13 cellular contexts compared by ENCODE assay signal in genomic region chr2:66888791-66889631, GRCh38.
DNase-seq lines count a peak whose midpoint lies in the region; ATAC-seq and TF ChIP-seq lines count a peak whose summit lies in the region.
"Had no signal": no experiment of that assay in that cellular context is flagged by ENCODE, and none has a peak within 500 bp of the region (broad histone marks: within the 10 kb centered on the region; RNA-seq: fewer than 3 reads in every experiment).

No MANE protein-coding gene starts in this region.

- no peaks in the 10 kb centered on the region for H3F3A ChIP-seq in GM23338 (replicated peaks; ENCODE audit: low read depth)

- intact Hi-C loops in left ventricle myocardium superior (cut with micrococcal nuclease), result no loop called here

- no peaks in the 10 kb centered on the region for H3K79me2 ChIP-seq in GM23338 (replicated peaks; ENCODE audit: insufficient read depth)

- no peak overlapping the region for H3K4me3 Mint-ChIP-seq in GM23338
- H3K4me3 Mint-ChIP-seq: activated CD4-positive, alpha-beta T cell treated with anti-CD3 and anti-CD28 coated beads for 36 hours; memory B cell; stimulated activated memory B cell treated with anti-CD40 and anti-IgM and Interleukin-4, amounts not matched to agents 10 μg/mL and 1 μg/mL and 100 μg/mL, for 72 hours had no signal

- peaks cover 3% of the 10 kb centered on the region; the same call in 2 of the 3 replicates for H3K9me3 Mint-ChIP-seq in GM23338

- H3K4me3 ChIP-seq in GM23338 (no peak overlapping the region), skeletal muscle satellite cell (ENCODE audit: low read length) (peak overlapping the region; percentile 19)
- H3K4me3 ChIP-seq: SJCRH30 had no signal

- H3K27me3 Mint-ChIP-seq in GM23338 (ENCODE audit: insufficient read depth, low read depth, poor library complexity), result no peaks in the 10 kb centered on the region
- H3K27me3 Mint-ChIP-seq: activated CD4-positive, alpha-beta T cell treated with anti-CD3 and anti-CD28 coated beads for 36 hours; memory B cell; stimulated activated memory B cell treated with anti-CD40 and anti-IgM and Interleukin-4, amounts not matched to agents 10 μg/mL and 1 μg/mL and 100 μg/mL, for 72 hours had no signal

- no peaks in the 10 kb centered on the region for H3K27me3 ChIP-seq in GM23338 (ENCODE audit: insufficient read depth)
- H3K27me3 ChIP-seq in skeletal muscle satellite cell (ENCODE audit: control insufficient read depth, insufficient read depth, low read length), result no peaks in the 10 kb centered on the region
- H3K27me3 ChIP-seq: SJCRH30 had no signal

- H3K27ac ChIP-seq in GM23338 (ENCODE audit: low read depth), result no peak overlapping the region
- H3K27ac ChIP-seq: SJCRH30 had no signal

- 0 out of 2 replicates have a peak overlapping the region, but pooled peaks have one; percentile 0 for H2AFZ ChIP-seq in GM23338

- H3K9ac ChIP-seq in skeletal muscle satellite cell (ENCODE audit: low read depth, low read length), result peak overlapping the region; percentile 46

- H3K4me2 ChIP-seq in GM23338, result no peak overlapping the region
- H3K4me2 ChIP-seq in skeletal muscle satellite cell (ENCODE audit: low read length), result peak overlapping the region; percentile 46

- H3K9me3 ChIP-seq in skeletal muscle satellite cell (replicated peaks; ENCODE audit: low read length), result no peaks in the 10 kb centered on the region
- H3K9me3 ChIP-seq: SJCRH30 had no signal

- ATAC-seq in GM23338, result no peak
- peak; percentile 68 for ATAC-seq in left ventricle myocardium superior
- no peak for ATAC-seq in HG03039 (IDR thresholded peaks at IDR 0.05; ENCODE audit: unreplicated experiment)
- ATAC-seq: activated CD4-positive, alpha-beta T cell treated with anti-CD3 and anti-CD28 coated beads for 36 hours; stimulated activated memory B cell treated with anti-CD40 and anti-IgM and Interleukin-4, amounts not matched to agents 10 μg/mL and 1 μg/mL and 100 μg/mL, for 72 hours had no signal

- H3K4me1 ChIP-seq in GM23338 (ENCODE audit: insufficient read depth), result no peaks in the 10 kb centered on the region
- peaks cover 24% of the 10 kb centered on the region for H3K4me1 ChIP-seq in skeletal muscle satellite cell (ENCODE audit: control insufficient read depth, insufficient read depth, low read length)
- H3K4me1 ChIP-seq: SJCRH30 had no signal

- H3K36me3 ChIP-seq in GM23338 (ENCODE audit: insufficient read depth) (no peaks in the 10 kb centered on the region), skeletal muscle satellite cell (ENCODE audit: insufficient read depth, low read length) (no peaks in the 10 kb centered on the region)
- H3K36me3 ChIP-seq: SJCRH30 had no signal

- no peak for DNase-seq in GM23338 (ENCODE audit: low spot score)
- DNase-seq in amniotic epithelial cell (ENCODE audit: low read depth), result peak; percentile 99
- no peak for DNase-seq in left ventricle myocardium superior
- no peak for DNase-seq in DMS114 treated with DMSO at 0.1 percent for 48 hours (lab: John Stamatoyannopoulos, UW; ENCODE audit: unreplicated experiment)
- DNase-seq in kidney glomerular epithelial cell (lab: John Stamatoyannopoulos, UW), result no peak
- no peak for DNase-seq in NCI-H1105 (lab: John Stamatoyannopoulos, UW)
- DNase-seq: activated CD4-positive, alpha-beta T cell treated with anti-CD3 and anti-CD28 coated beads for 36 hours; activated naive CD4-positive, alpha-beta T cell treated with anti-CD3 and anti-CD28 coated beads, Interleukin-2, amount 50 U/mL, for 16 hours; SJCRH30 had no signal

- no peak for TF ChIP-seq CTCF in GM23338 (conservative IDR thresholded peaks at IDR 0.05; ENCODE audit: low read depth in 2 of 2)

- peaks cover 4% of the 10 kb centered on the region; the same call in 1 of the 2 replicates for H3K9me2 ChIP-seq in GM23338 (ENCODE audit: insufficient read depth)

- H3K4me1 Mint-ChIP-seq in GM23338, result no peaks in the 10 kb centered on the region
- H3K4me1 Mint-ChIP-seq: activated CD4-positive, alpha-beta T cell treated with anti-CD3 and anti-CD28 coated beads for 36 hours; memory B cell; stimulated activated memory B cell treated with anti-CD40 and anti-IgM and Interleukin-4, amounts not matched to agents 10 μg/mL and 1 μg/mL and 100 μg/mL, for 72 hours had no signal

- H4K20me1 ChIP-seq in GM23338 (replicated peaks; ENCODE audit: insufficient read depth), result no peaks in the 10 kb centered on the region

- no peaks in the 10 kb centered on the region for H3K36me3 Mint-ChIP-seq in GM23338 (ENCODE audit: low read depth)
- H3K36me3 Mint-ChIP-seq: stimulated activated memory B cell treated with anti-CD40 and anti-IgM and Interleukin-4, amounts not matched to agents 10 μg/mL and 1 μg/mL and 100 μg/mL, for 72 hours had no signal

- H3K27ac Mint-ChIP-seq in GM23338, result no peak overlapping the region
- H3K27ac Mint-ChIP-seq: activated CD4-positive, alpha-beta T cell treated with anti-CD3 and anti-CD28 coated beads for 36 hours; memory B cell; stimulated activated memory B cell treated with anti-CD40 and anti-IgM and Interleukin-4, amounts not matched to agents 10 μg/mL and 1 μg/mL and 100 μg/mL, for 72 hours had no signal

TF ChIP-seq in GM23338, 12 proteins besides CTCF, POLR2A, EP300 and RAD21 (continues in another document):
- no peak for TF ChIP-seq NANOG (IDR thresholded peaks at IDR 0.05; ENCODE audit: borderline replicate concordance)
- TF ChIP-seq CREB1 (CRISPR knock-in tag; IDR thresholded peaks at IDR 0.05; ENCODE audit: low read depth), result no peak
- TF ChIP-seq, protein P1, sequence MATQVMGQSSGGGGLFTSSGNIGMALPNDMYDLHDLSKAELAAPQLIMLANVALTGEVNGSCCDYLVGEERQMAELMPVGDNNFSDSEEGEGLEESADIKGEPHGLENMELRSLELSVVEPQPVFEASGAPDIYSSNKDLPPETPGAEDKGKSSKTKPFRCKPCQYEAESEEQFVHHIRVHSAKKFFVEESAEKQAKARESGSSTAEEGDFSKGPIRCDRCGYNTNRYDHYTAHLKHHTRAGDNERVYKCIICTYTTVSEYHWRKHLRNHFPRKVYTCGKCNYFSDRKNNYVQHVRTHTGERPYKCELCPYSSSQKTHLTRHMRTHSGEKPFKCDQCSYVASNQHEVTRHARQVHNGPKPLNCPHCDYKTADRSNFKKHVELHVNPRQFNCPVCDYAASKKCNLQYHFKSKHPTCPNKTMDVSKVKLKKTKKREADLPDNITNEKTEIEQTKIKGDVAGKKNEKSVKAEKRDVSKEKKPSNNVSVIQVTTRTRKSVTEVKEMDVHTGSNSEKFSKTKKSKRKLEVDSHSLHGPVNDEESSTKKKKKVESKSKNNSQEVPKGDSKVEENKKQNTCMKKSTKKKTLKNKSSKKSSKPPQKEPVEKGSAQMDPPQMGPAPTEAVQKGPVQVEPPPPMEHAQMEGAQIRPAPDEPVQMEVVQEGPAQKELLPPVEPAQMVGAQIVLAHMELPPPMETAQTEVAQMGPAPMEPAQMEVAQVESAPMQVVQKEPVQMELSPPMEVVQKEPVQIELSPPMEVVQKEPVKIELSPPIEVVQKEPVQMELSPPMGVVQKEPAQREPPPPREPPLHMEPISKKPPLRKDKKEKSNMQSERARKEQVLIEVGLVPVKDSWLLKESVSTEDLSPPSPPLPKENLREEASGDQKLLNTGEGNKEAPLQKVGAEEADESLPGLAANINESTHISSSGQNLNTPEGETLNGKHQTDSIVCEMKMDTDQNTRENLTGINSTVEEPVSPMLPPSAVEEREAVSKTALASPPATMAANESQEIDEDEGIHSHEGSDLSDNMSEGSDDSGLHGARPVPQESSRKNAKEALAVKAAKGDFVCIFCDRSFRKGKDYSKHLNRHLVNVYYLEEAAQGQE (IDR thresholded peaks at IDR 0.05; ENCODE audit: unreplicated experiment), result no peak
- TF ChIP-seq EZH2 (IDR thresholded peaks at IDR 0.05; ENCODE audit: low read depth, unreplicated experiment), result no peak
- TF ChIP-seq, protein P2, sequence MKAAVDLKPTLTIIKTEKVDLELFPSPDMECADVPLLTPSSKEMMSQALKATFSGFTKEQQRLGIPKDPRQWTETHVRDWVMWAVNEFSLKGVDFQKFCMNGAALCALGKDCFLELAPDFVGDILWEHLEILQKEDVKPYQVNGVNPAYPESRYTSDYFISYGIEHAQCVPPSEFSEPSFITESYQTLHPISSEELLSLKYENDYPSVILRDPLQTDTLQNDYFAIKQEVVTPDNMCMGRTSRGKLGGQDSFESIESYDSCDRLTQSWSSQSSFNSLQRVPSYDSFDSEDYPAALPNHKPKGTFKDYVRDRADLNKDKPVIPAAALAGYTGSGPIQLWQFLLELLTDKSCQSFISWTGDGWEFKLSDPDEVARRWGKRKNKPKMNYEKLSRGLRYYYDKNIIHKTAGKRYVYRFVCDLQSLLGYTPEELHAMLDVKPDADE (IDR thresholded peaks at IDR 0.05), result no peak
- no peak for TF ChIP-seq POLR2AphosphoS5 (IDR thresholded peaks at IDR 0.05; ENCODE audit: low read depth)
